In genomic region chr18:77081387-77081773, GRCh38 we compare ENCODE assay signal across 11 cellular contexts.
DNase-seq lines count a peak whose midpoint lies in the region; ATAC-seq and TF ChIP-seq lines count a peak whose summit lies in the region.
"Had no signal": no experiment of that assay in that cellular context is flagged by ENCODE, and none has a peak within 500 bp of the region (broad histone marks: within the 10 kb centered on the region; RNA-seq: fewer than 3 reads in every experiment).

No MANE protein-coding gene starts in this region.

- H3K9me3 ChIP-seq in HAP-1 = no peaks in the 10 kb centered on the region

- DNase-seq in GF-D8 (lab: John Stamatoyannopoulos, UW) (peak; percentile 95), NCI-H226 (peak; percentile 42), astrocyte of the spinal cord (ENCODE audit: low read depth, low spot score) (peak; percentile 93), non-pigmented ciliary epithelial cell (ENCODE audit: low read depth) (peak; percentile 79), HAP-1 (ENCODE audit: low spot score in 2 of 2) (no peak), NCI-H2227 treated with DMSO at 0.1 percent for 48 hours (lab: John Stamatoyannopoulos, UW) (no peak), GM13977 (ENCODE audit: low spot score) (no peak)
- DNase-seq: effector memory CD4-positive, alpha-beta T cell; kidney glomerular epithelial cell; NCI-H1092 treated with DMSO at 0.1 percent for 48 hours had no signal

- H3K36me3 ChIP-seq in HAP-1 (replicated peaks) = no peaks in the 10 kb centered on the region

- no peak for ATAC-seq in HG03521 (IDR thresholded peaks at IDR 0.05; ENCODE audit: unreplicated experiment)

- in situ Hi-C loops in astrocyte of the spinal cord (cut with HindIII; ENCODE audit: low sequenced_read_pairs) (no loop called here), HAP-1 (cut with MboI; ENCODE audit: low sequenced_read_pairs) (no loop called here), GM13977 (cut with MboI; ENCODE audit: low pct_unique_long_range_greater_than_20kb, low sequenced_read_pairs, unreplicated experiment) (no loop called here)

- no peaks in the 10 kb centered on the region for H3K27me3 ChIP-seq in HAP-1 (ENCODE audit: low read depth)

- peaks cover 14% of the 10 kb centered on the region for H3K4me1 ChIP-seq in HAP-1

- H3K4me3 ChIP-seq in astrocyte of the spinal cord (ENCODE audit: low read depth, low read length) = no peak overlapping the region
- H3K4me3 ChIP-seq in HAP-1 = no peak overlapping the region

- TF ChIP-seq CTCF in astrocyte of the spinal cord (IDR thresholded peaks at IDR 0.05; ENCODE audit: low read depth, low read length) (no peak), GM13977 (IDR thresholded peaks at IDR 0.05; ENCODE audit: extremely low read depth, insufficient read depth, missing control alignments) (no peak)

Comparison
In these comparisons a context has a peak if more than half of its experiments do, and no peak if none do; other contexts are left out.
1. DNase-seq: peak in GF-D8 (single experiment), NCI-H226 (single experiment), astrocyte of the spinal cord (single experiment) and non-pigmented ciliary epithelial cell (single experiment); none in HAP-1 (0 of 2), NCI-H2227 treated with DMSO at 0.1 percent for 48 hours (single experiment) and GM13977 (single experiment).